Comparison of ENCODE assay signal across 21 cellular contexts in the genomic region with DNA sequence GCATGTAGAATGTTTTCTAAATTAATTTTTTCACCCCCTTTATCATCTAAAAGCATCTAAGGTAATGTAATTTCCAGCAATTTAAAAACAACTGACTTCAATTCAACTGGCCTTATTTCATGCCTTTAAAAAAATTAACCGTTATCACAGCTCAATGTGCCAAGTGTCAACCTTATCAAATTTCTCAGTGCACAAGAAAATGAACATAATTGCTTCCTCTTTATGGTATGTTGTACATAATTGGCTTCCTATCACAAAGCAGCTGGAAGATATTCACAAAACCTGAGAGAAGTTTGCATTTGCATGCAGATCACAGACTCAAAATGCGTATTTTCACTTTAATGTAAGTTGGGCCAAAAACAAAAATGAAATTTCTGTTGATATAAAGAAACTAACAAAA.
"Had no signal": no experiment of that assay in that cellular context is flagged by ENCODE, and none has a peak within 500 bp of the region (broad histone marks: within the 10 kb centered on the region; RNA-seq: fewer than 3 reads in every experiment).

No MANE protein-coding gene starts in this region.

- H3K36me3 ChIP-seq: breast epithelium, colonic mucosa, WERI-Rb-1 had no signal

- H3K9me3 Mint-ChIP-seq: activated CD8-positive, alpha-beta T cell treated with anti-CD3 and anti-CD28 coated beads for 36 hours had no signal

- H3K36me3 Mint-ChIP-seq: activated naive CD4-positive, alpha-beta T cell treated with anti-CD3 and anti-CD28 coated beads, Interleukin-2, amount 50 U/mL, for 24 hours had no signal

- H3K4me3 Mint-ChIP-seq: activated CD8-positive, alpha-beta T cell treated with anti-CD3 and anti-CD28 coated beads for 36 hours; activated naive CD4-positive, alpha-beta T cell treated with anti-CD3 and anti-CD28 coated beads, Interleukin-2, amount 50 U/mL, for 24 hours; activated T-cell treated with anti-CD3 and anti-CD28 coated beads, Interleukin-2, amount 50 U/mL, for 72 hours; T-helper 17 cell had no signal

- H3K4me1 Mint-ChIP-seq: activated naive CD4-positive, alpha-beta T cell treated with anti-CD3 and anti-CD28 coated beads, Interleukin-2, amount 50 U/mL, for 24 hours; T-helper 17 cell had no signal

- H3K4me1 ChIP-seq: breast epithelium, colonic mucosa had no signal

- H3K27ac ChIP-seq: breast epithelium, colonic mucosa, WERI-Rb-1 had no signal

- H3K27me3 Mint-ChIP-seq: activated CD8-positive, alpha-beta T cell treated with anti-CD3 and anti-CD28 coated beads for 36 hours; activated naive CD4-positive, alpha-beta T cell treated with anti-CD3 and anti-CD28 coated beads, Interleukin-2, amount 50 U/mL, for 24 hours; T-helper 17 cell had no signal

- H3K27ac Mint-ChIP-seq: activated CD8-positive, alpha-beta T cell treated with anti-CD3 and anti-CD28 coated beads for 36 hours; activated naive CD4-positive, alpha-beta T cell treated with anti-CD3 and anti-CD28 coated beads, Interleukin-2, amount 50 U/mL, for 24 hours; activated T-cell treated with anti-CD3 and anti-CD28 coated beads, Interleukin-2, amount 50 U/mL, for 72 hours; activated T-helper 2 cell treated with anti-CD3 and anti-CD28 coated beads, Interferon-gamma antibody, Interleukin-2, Interleukin-4, amounts not matched to agents 10 μg/mL and 5 μg/mL and 100 μg/mL, durations not matched to agents 14 hours and 24 hours and 36 hours; T-helper 17 cell had no signal

- H3K4me3 ChIP-seq: breast epithelium, colonic mucosa had no signal

- DNase-seq: activated CD4-positive, alpha-beta T cell treated with anti-CD3 and anti-CD28 coated beads for 4 hours; activated CD8-positive, alpha-beta memory T cell treated with anti-CD3 and anti-CD28 coated beads, Interleukin-2, amount 50 U/mL, for 4 hours; activated CD8-positive, alpha-beta T cell treated with anti-CD3 and anti-CD28 coated beads for 36 hours; activated T-cell treated with anti-CD3 and anti-CD28 coated beads, Interleukin-2, amount 50 U/mL, for 72 hours; aorta; caudate nucleus; colonic mucosa; IMR-90; KG1; NCI-H1048; NCI-H1930; NCI-H446; NCI-H524; NCI-H82; SIG-M5; T-helper 17 cell; T-helper 9 cell; WERI-Rb-1 had no signal

- H3K9me3 ChIP-seq: breast epithelium, colonic mucosa had no signal
